ENCODE assay signal across 8 cellular contexts in the genomic region with DNA sequence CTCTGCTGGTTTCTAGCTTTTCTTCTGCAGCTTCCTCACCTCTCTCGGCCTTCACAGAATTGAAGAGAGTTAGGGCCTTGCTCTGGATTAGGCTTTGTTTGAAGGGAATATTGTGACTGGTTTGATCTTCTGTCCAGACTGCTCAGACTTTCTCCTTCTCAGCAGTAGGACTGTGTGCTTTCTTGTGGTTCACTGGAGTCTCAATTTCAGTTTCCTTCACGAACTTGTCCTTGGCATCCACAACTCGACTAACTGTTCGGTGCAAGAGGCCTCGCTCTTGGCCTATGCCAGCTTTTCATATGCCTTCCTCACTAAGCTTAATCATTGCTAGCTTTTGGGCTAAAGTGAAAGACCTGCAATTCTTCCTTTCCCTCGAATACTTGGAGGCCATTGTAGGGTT. TPM values are rescaled to one million over a fixed set of nuclear protein-coding genes. Genes with fewer than 3 reads are reported as not detected.
"Had no signal": no experiment of that assay in that cellular context is flagged by ENCODE, and none has a peak within 500 bp of the region (broad histone marks: within the 10 kb centered on the region; RNA-seq: fewer than 3 reads in every experiment).

No MANE protein-coding gene starts in this region.

- H3K27me3 Mint-ChIP-seq: IgD-negative memory B cell had no signal

- H3K27ac Mint-ChIP-seq: IgD-negative memory B cell had no signal

- H3K4me1 Mint-ChIP-seq: IgD-negative memory B cell had no signal

- H3K4me3 ChIP-seq: K562 had no signal

- ATAC-seq: HepG2, K562 had no signal

- H3K27ac ChIP-seq: HL-60 had no signal

- H3K4me3 Mint-ChIP-seq: IgD-negative memory B cell had no signal

- DNase-seq: IMR-90, KBM-7 had no signal

- H3K36me3 Mint-ChIP-seq: IgD-negative memory B cell had no signal

RNA-seq across cellular contexts. Expression of gene SALL3, which starts 18.9 kb away (rescaled TPM):
- total RNA-seq: HepG2, HT-29, HT1080, IMR-90, K562 had no signal
